In genomic region chr10:30918651-30919050, GRCh38 we compare ENCODE assay signal across 33 cellular contexts.
"Had no signal": no experiment of that assay in that cellular context is flagged by ENCODE, and none has a peak within 500 bp of the region (broad histone marks: within the 10 kb centered on the region; RNA-seq: fewer than 3 reads in every experiment).

No MANE protein-coding gene starts in this region.

- FAIRE-seq: TTC549 had no signal

- H3K4me3 Mint-ChIP-seq: activated B cell treated with CpG ODN at 0.5 μM for 24 hours; activated CD4-positive, alpha-beta memory T cell treated with anti-CD3 and anti-CD28 coated beads for 36 hours; activated CD4-positive, alpha-beta T cell treated with anti-CD3 and anti-CD28 coated beads, Interleukin-2, amount 10 ng/mL, durations not matched to agents 24 days and 14 days; activated CD8-positive, alpha-beta T cell treated with anti-CD3 and anti-CD28 coated beads for 36 hours; activated naive CD4-positive, alpha-beta T cell treated with anti-CD3 and anti-CD28 coated beads, Interleukin-2, amount 10 ng/mL, durations not matched to agents 7 days and 5 days; activated naive CD4-positive, alpha-beta T cell treated with anti-CD3 and anti-CD28 coated beads, Interleukin-2, amount 50 U/mL, for 24 hours; activated naive CD8-positive, alpha-beta T cell; activated naive CD8-positive, alpha-beta T cell treated with anti-CD3 and anti-CD28 coated beads, Interleukin-2, amount 10 ng/mL, durations not matched to agents 7 days and 5 days; activated naive CD8-positive, alpha-beta T cell treated with anti-CD3 and anti-CD28 coated beads, Interleukin-2, amount 50 U/mL, for 24 hours; activated T-cell treated with anti-CD3 and anti-CD28 coated beads, Interleukin-2, amount 50 U/mL, for 24 hours; brain; T-helper 1 cell treated with Interleukin-12 subunit alpha and Interleukin-12 subunit beta and Interleukin-4 antibody, amounts not matched to agents 30 μg/mL and 1 μg/mL, for 36 hours; T-helper 2 cell treated with Interferon-gamma antibody and Interleukin-4, amounts not matched to agents 5 μg/mL and 100 μg/mL, for 36 hours had no signal

- H3K9me3 ChIP-seq: ascending aorta, breast epithelium had no signal

- H3K36me3 Mint-ChIP-seq: activated CD4-positive, alpha-beta memory T cell treated with anti-CD3 and anti-CD28 coated beads for 36 hours; activated naive CD4-positive, alpha-beta T cell treated with anti-CD3 and anti-CD28 coated beads, Interleukin-2, amount 10 ng/mL, durations not matched to agents 7 days and 5 days had no signal

- H3K4me3 ChIP-seq: ascending aorta, breast epithelium had no signal

- H3K27ac Mint-ChIP-seq: activated B cell treated with CpG ODN at 0.5 μM for 24 hours; activated CD4-positive, alpha-beta memory T cell treated with anti-CD3 and anti-CD28 coated beads for 36 hours; activated CD4-positive, alpha-beta T cell treated with anti-CD3 and anti-CD28 coated beads, Interleukin-2, amount 10 ng/mL, durations not matched to agents 24 days and 14 days; activated CD8-positive, alpha-beta T cell treated with anti-CD3 and anti-CD28 coated beads for 36 hours; activated naive CD4-positive, alpha-beta T cell treated with anti-CD3 and anti-CD28 coated beads, Interleukin-2, amount 10 ng/mL, durations not matched to agents 7 days and 5 days; activated naive CD4-positive, alpha-beta T cell treated with anti-CD3 and anti-CD28 coated beads, Interleukin-2, amount 50 U/mL, for 24 hours; activated naive CD8-positive, alpha-beta T cell; activated naive CD8-positive, alpha-beta T cell treated with anti-CD3 and anti-CD28 coated beads, Interleukin-2, amount 10 ng/mL, durations not matched to agents 7 days and 5 days; activated naive CD8-positive, alpha-beta T cell treated with anti-CD3 and anti-CD28 coated beads, Interleukin-2, amount 50 U/mL, for 24 hours; activated T-cell treated with anti-CD3 and anti-CD28 coated beads, Interleukin-2, amount 50 U/mL, for 24 hours; activated T-helper 2 cell treated with anti-CD3 and anti-CD28 coated beads, Interferon-gamma antibody, Interleukin-2, Interleukin-4, amounts not matched to agents 10 μg/mL and 5 μg/mL and 100 μg/mL, durations not matched to agents 14 hours and 24 hours and 36 hours; brain; T-helper 1 cell treated with Interleukin-12 subunit alpha and Interleukin-12 subunit beta and Interleukin-4 antibody, amounts not matched to agents 30 μg/mL and 1 μg/mL, for 36 hours; T-helper 2 cell treated with Interferon-gamma antibody and Interleukin-4, amounts not matched to agents 5 μg/mL and 100 μg/mL, for 36 hours had no signal

- H3K27me3 ChIP-seq: ascending aorta, breast epithelium had no signal

- H3K4me1 ChIP-seq: ascending aorta, breast epithelium had no signal

- H3K9me3 Mint-ChIP-seq: activated B cell treated with CpG ODN at 0.5 μM for 24 hours; activated CD4-positive, alpha-beta memory T cell treated with anti-CD3 and anti-CD28 coated beads for 36 hours; activated CD8-positive, alpha-beta T cell treated with anti-CD3 and anti-CD28 coated beads for 36 hours; activated naive CD4-positive, alpha-beta T cell treated with anti-CD3 and anti-CD28 coated beads, Interleukin-2, amount 10 ng/mL, durations not matched to agents 7 days and 5 days; activated naive CD4-positive, alpha-beta T cell treated with anti-CD3 and anti-CD28 coated beads, Interleukin-2, amount 50 U/mL, for 24 hours; activated naive CD8-positive, alpha-beta T cell treated with anti-CD3 and anti-CD28 coated beads, Interleukin-2, amount 10 ng/mL, durations not matched to agents 7 days and 5 days; activated T-cell treated with anti-CD3 and anti-CD28 coated beads, Interleukin-2, amount 50 U/mL, for 24 hours; brain had no signal

- H3K27ac ChIP-seq: ascending aorta, breast epithelium, VCaP had no signal

- H3K27me3 Mint-ChIP-seq: activated B cell treated with CpG ODN at 0.5 μM for 24 hours; activated CD4-positive, alpha-beta memory T cell treated with anti-CD3 and anti-CD28 coated beads for 36 hours; activated CD4-positive, alpha-beta T cell treated with anti-CD3 and anti-CD28 coated beads, Interleukin-2, amount 10 ng/mL, durations not matched to agents 24 days and 14 days; activated CD8-positive, alpha-beta T cell treated with anti-CD3 and anti-CD28 coated beads for 36 hours; activated naive CD4-positive, alpha-beta T cell treated with anti-CD3 and anti-CD28 coated beads, Interleukin-2, amount 10 ng/mL, durations not matched to agents 7 days and 5 days; activated naive CD4-positive, alpha-beta T cell treated with anti-CD3 and anti-CD28 coated beads, Interleukin-2, amount 50 U/mL, for 24 hours; activated naive CD8-positive, alpha-beta T cell; activated naive CD8-positive, alpha-beta T cell treated with anti-CD3 and anti-CD28 coated beads, Interleukin-2, amount 10 ng/mL, durations not matched to agents 7 days and 5 days; activated naive CD8-positive, alpha-beta T cell treated with anti-CD3 and anti-CD28 coated beads, Interleukin-2, amount 50 U/mL, for 24 hours; activated T-cell treated with anti-CD3 and anti-CD28 coated beads, Interleukin-2, amount 50 U/mL, for 24 hours had no signal

- H3K4me1 Mint-ChIP-seq: activated B cell treated with CpG ODN at 0.5 μM for 24 hours; activated CD4-positive, alpha-beta T cell treated with anti-CD3 and anti-CD28 coated beads, Interleukin-2, amount 10 ng/mL, durations not matched to agents 24 days and 14 days; activated naive CD4-positive, alpha-beta T cell treated with anti-CD3 and anti-CD28 coated beads, Interleukin-2, amount 10 ng/mL, durations not matched to agents 7 days and 5 days; activated naive CD4-positive, alpha-beta T cell treated with anti-CD3 and anti-CD28 coated beads, Interleukin-2, amount 50 U/mL, for 24 hours; activated naive CD8-positive, alpha-beta T cell treated with anti-CD3 and anti-CD28 coated beads, Interleukin-2, amount 10 ng/mL, durations not matched to agents 7 days and 5 days; activated naive CD8-positive, alpha-beta T cell treated with anti-CD3 and anti-CD28 coated beads, Interleukin-2, amount 50 U/mL, for 24 hours had no signal

- DNase-seq: activated B cell treated with CpG ODN at 0.5 μM for 24 hours; activated CD4-positive, alpha-beta memory T cell treated with anti-CD3 and anti-CD28 coated beads for 36 hours; activated CD4-positive, alpha-beta T cell treated with anti-CD3 and anti-CD28 coated beads for 4 hours; activated CD4-positive, alpha-beta T cell treated with anti-CD3 and anti-CD28 coated beads, Interleukin-2, amount 10 ng/mL, durations not matched to agents 24 days and 14 days; activated CD4-positive, alpha-beta T cell treated with anti-CD3 and anti-CD28 coated beads, Interleukin-2, amount 50 U/mL, for 1 hour; activated CD4-positive, alpha-beta T cell treated with anti-CD3 and anti-CD28 coated beads, Interleukin-2, amount 50 U/mL, for 4 hours; activated CD4-positive, CD25-positive, alpha-beta regulatory T cell treated with anti-CD3 and anti-CD28 coated beads, Interleukin-2, amount 50 U/mL, for 72 hours; activated CD8-positive, alpha-beta memory T cell treated with anti-CD3 and anti-CD28 coated beads, Interleukin-2, amount 50 U/mL, for 48 hours; activated CD8-positive, alpha-beta T cell treated with anti-CD3 and anti-CD28 coated beads for 36 hours; activated effector memory CD4-positive, alpha-beta T cell treated with Interleukin-2 at 50 U/mL for 16 hours; activated gamma-delta T cell; activated naive CD4-positive, alpha-beta T cell treated with anti-CD3 and anti-CD28 coated beads, Interleukin-2, amount 10 ng/mL, durations not matched to agents 7 days and 5 days; activated naive CD4-positive, alpha-beta T cell treated with Interleukin-2 at 50 U/mL for 16 hours; activated naive CD8-positive, alpha-beta T cell treated with anti-CD3 and anti-CD28 coated beads, Interleukin-2, amount 10 ng/mL, durations not matched to agents 7 days and 5 days; activated naive CD8-positive, alpha-beta T cell treated with anti-CD3 and anti-CD28 coated beads, Interleukin-2, amount 50 U/mL, for 24 hours; activated T-cell treated with anti-CD3 and anti-CD28 coated beads, Interleukin-2, amount 50 U/mL, for 24 hours; activated T-cell treated with anti-CD3 and anti-CD28 coated beads, Interleukin-2, amount 50 U/mL, for 48 hours; amygdala; anterior cingulate cortex; central memory CD4-positive, alpha-beta T cell; T-helper 1 cell; T-helper 2 cell; T-helper 9 cell had no signal

- ATAC-seq: activated CD8-positive, alpha-beta T cell treated with anti-CD3 and anti-CD28 coated beads for 36 hours; activated naive CD8-positive, alpha-beta T cell treated with anti-CD3 and anti-CD28 coated beads, Interleukin-2, amount 50 U/mL, for 24 hours had no signal

- H3K36me3 ChIP-seq: breast epithelium had no signal
